In genomic region chr4:40685300-40685699, GRCh38 we compare ENCODE assay signal across 13 cellular contexts. TPM values are rescaled to one million over a fixed set of nuclear protein-coding genes. Genes with fewer than 3 reads are reported as not detected.
DNase-seq lines count a peak whose midpoint lies in the region; TF ChIP-seq lines count a peak whose summit lies in the region.
"Had no signal": no experiment of that assay in that cellular context is flagged by ENCODE, and none has a peak within 500 bp of the region (broad histone marks: within the 10 kb centered on the region; RNA-seq: fewer than 3 reads in every experiment).

No MANE protein-coding gene starts in this region.

- no peaks in the 10 kb centered on the region for H3K9me3 ChIP-seq in prostate gland

- H3K4me1 ChIP-seq in prostate gland (replicated peaks) = no peaks in the 10 kb centered on the region

- intact Hi-C loops in prostate gland (cut with DNase I) = no loop called here

- no peak for TF ChIP-seq POLR2A in prostate gland (IDR thresholded peaks at IDR 0.05)

- no peak overlapping the region for H3K4me3 ChIP-seq in prostate gland

- CTCF ChIA-PET in HEK293T (lab: Yijun Ruan, JAX) = interaction anchor here (0.7 kb wide), 1 partner anchor 22 kb away, joined by 5 read pairs; no protein-coding TSS in a partner anchor

- POLR2A ChIA-PET in HEK293T (lab: Yijun Ruan, JAX) = no interaction called here

- no peak overlapping the region for H3K27ac ChIP-seq in prostate gland

- no peak for TF ChIP-seq CTCF in prostate gland (IDR thresholded peaks at IDR 0.05)

- DNase-seq in Daoy (ENCODE audit: low read depth) = peak; percentile 79
- DNase-seq in LHCN-M2 (ENCODE audit: low read depth) = peak; percentile 47
- peak; percentile 78 for DNase-seq in astrocyte of the hippocampus (ENCODE audit: low read depth, low spot score)
- DNase-seq in iris pigment epithelial cell (ENCODE audit: low read depth) = peak; percentile 63
- no peak for DNase-seq in prostate gland (ENCODE audit: low spot score)
- DNase-seq in GM19240 (ENCODE audit: insufficient read length, low spot score) = no peak
- no peak for DNase-seq in mesenteric fat pad (ENCODE audit: low spot score)
- DNase-seq in HEK293T (ENCODE audit: extremely low spot score) = no peak
- DNase-seq: activated naive CD4-positive, alpha-beta T cell; hippocampal formation; NCI-H2171; stimulated activated CD4-positive, alpha-beta T cell treated with anti-CD3 and anti-CD28 coated beads, Interleukin-15, amount 100 ng/mL, for 24 hours had no signal

- no peaks in the 10 kb centered on the region for H3K36me3 ChIP-seq in prostate gland

- no peaks in the 10 kb centered on the region for H3K27me3 ChIP-seq in prostate gland (replicated peaks; ENCODE audit: insufficient read depth)

- 96% methylated on average over 3 of the region's 3 CpGs for WGBS in prostate gland

TF ChIP-seq in HEK293T, 16 proteins besides CTCF, POLR2A, EP300 and RAD21:
- TF ChIP-seq CTBP1 (IDR thresholded peaks at IDR 0.05; ENCODE audit: borderline replicate concordance) (no peak), PKNOX1 (IDR thresholded peaks at IDR 0.05) (no peak), ELF4 (IDR thresholded peaks at IDR 0.05) (no peak), L3MBTL2 (conservative IDR thresholded peaks at IDR 0.05) (no peak)

RNA-seq across cellular contexts. Expression of gene RBM47, which starts 55.6 kb away (rescaled TPM):
- 3.7 and 3.8 TPM in 2 replicates for total RNA-seq in Daoy (2014; rRNA removed; shearing (Covaris generic))
- total RNA-seq in LHCN-M2 (2014; rRNA removed) (0.06 and 0.17 TPM in 2 replicates), prostate gland (100 to 1,000 TPM; 241 to 302 TPM), mesenteric fat pad (53.3 TPM)
- polyA plus RNA-seq in LHCN-M2 (2012) = 0.02 TPM
- total RNA-seq: myocyte had no signal

Comparison
In these comparisons a context has a peak if more than half of its experiments do, and no peak if none do; other contexts are left out.
1. DNase-seq: peak in Daoy (single experiment), LHCN-M2 (single experiment), astrocyte of the hippocampus (single experiment) and iris pigment epithelial cell (single experiment); none in prostate gland (single experiment), GM19240 (single experiment), mesenteric fat pad (single experiment) and HEK293T (single experiment).
2. RNA of gene RBM47, which starts 55.6 kb away (total RNA-seq): 241 to 302 TPM in prostate gland and 53.3 TPM in mesenteric fat pad (single experiment); 3.7 to 3.8 TPM in Daoy and 0.06 to 0.17 TPM in LHCN-M2; every median in the first group is over 10 times any median in the second.